ENCODE assay signal across 13 cellular contexts in the genomic region with DNA sequence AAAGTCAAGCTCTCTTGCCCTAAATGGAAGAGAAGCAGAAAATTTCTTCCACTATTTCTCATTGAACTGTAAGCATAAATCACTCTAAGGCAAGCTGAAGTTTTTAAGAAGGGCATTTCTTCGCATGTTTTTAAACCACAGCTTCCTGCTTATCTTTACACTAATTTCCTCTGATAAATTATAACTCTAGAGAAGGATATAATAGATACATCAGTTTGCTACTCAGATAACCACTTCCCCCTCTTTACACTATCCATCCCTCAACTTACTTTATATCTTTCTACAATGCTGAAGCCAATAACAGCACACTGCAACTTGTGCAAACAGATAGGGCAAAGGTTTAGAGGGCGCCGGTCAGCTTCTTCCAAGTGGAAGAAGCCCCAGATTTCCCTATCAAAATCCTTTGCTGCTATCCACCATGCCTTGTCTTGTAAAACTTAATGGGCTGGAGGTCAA. TPM values are rescaled to one million over a fixed set of nuclear protein-coding genes. Genes with fewer than 3 reads are reported as not detected.
DNase-seq lines count a peak whose midpoint lies in the region; ATAC-seq and TF ChIP-seq lines count a peak whose summit lies in the region.
"Had no signal": no experiment of that assay in that cellular context is flagged by ENCODE, and none has a peak within 500 bp of the region (broad histone marks: within the 10 kb centered on the region; RNA-seq: fewer than 3 reads in every experiment).

No MANE protein-coding gene starts in this region.

- peak overlapping the region; percentile 30 to 85 (median 73) for H3K27ac ChIP-seq in spleen
- no peak overlapping the region for H3K27ac ChIP-seq in RWPE1
- H3K27ac ChIP-seq: pancreas had no signal

- ATAC-seq in activated CD8-positive, alpha-beta memory T cell treated with anti-CD3 and anti-CD28 coated beads, Interleukin-2, amount 10 ng/mL, durations not matched to agents 7 days and 5 days, result no peak
- ATAC-seq in GM21528 (IDR thresholded peaks at IDR 0.05; ENCODE audit: low FRiP score, unreplicated experiment) (no peak), GM21367 (IDR thresholded peaks at IDR 0.05; ENCODE audit: unreplicated experiment) (no peak)
- ATAC-seq: pancreas had no signal

- TF ChIP-seq CTCF in spleen (IDR thresholded peaks at IDR 0.05 in 8 of 11, conservative IDR thresholded peaks at IDR 0.05 in 3 of 11) (no peak), RWPE1 (conservative IDR thresholded peaks at IDR 0.05; ENCODE audit: low read depth) (no peak)

- POLR2A ChIA-PET in RWPE1 (lab: Yijun Ruan, JAX; ENCODE audit: low non-redundant PET), result no interaction called here

- peak overlapping the region; percentile 81 for H3K27ac Mint-ChIP-seq in activated CD8-positive, alpha-beta memory T cell treated with anti-CD3 and anti-CD28 coated beads, Interleukin-2, amount 10 ng/mL, durations not matched to agents 7 days and 5 days

- no peak for DNase-seq in activated CD8-positive, alpha-beta memory T cell treated with anti-CD3 and anti-CD28 coated beads, Interleukin-2, amount 10 ng/mL, durations not matched to agents 7 days and 5 days
- no peak for DNase-seq in activated CD8-positive, alpha-beta memory T cell treated with anti-CD3 and anti-CD28 coated beads for 24 hours
- DNase-seq in OCI-M1 (lab: John Stamatoyannopoulos, UW) (peak; percentile 17), adipocyte (ENCODE audit: low read depth) (no peak), spleen (no peak), RWPE1 (ENCODE audit: low spot score) (no peak)
- DNase-seq: DMS153; H7; NCI-H1436; pancreas; stimulated activated CD4-positive, alpha-beta T cell treated with anti-CD3 and anti-CD28 coated beads, Interleukin-15, amount 100 ng/mL, for 24 hours had no signal

- TF ChIP-seq POLR2A in spleen (IDR thresholded peaks at IDR 0.05), result no peak

- H3K36me3 Mint-ChIP-seq in activated CD8-positive, alpha-beta memory T cell treated with anti-CD3 and anti-CD28 coated beads, Interleukin-2, amount 10 ng/mL, durations not matched to agents 7 days and 5 days, result peaks cover 16% of the 10 kb centered on the region

- H3K27me3 ChIP-seq in adipocyte (replicated peaks; ENCODE audit: control insufficient read depth, insufficient read depth, low read length) (no peaks in the 10 kb centered on the region), spleen (replicated peaks in 1 of 7) (no peaks in the 10 kb centered on the region)
- H3K27me3 ChIP-seq: pancreas had no signal

- H3K36me3 ChIP-seq in adipocyte (ENCODE audit: control insufficient read depth, insufficient read depth, low read length, severe bottlenecking), result peaks cover 12% of the 10 kb centered on the region
- peaks cover 0 to 31% (median 0%) of the 10 kb centered on the region in 6 donors for H3K36me3 ChIP-seq in spleen

- peak overlapping the region; percentile 27 for H3K9ac ChIP-seq in adipocyte (ENCODE audit: low read length)

- H3K9me3 ChIP-seq in adipocyte (ENCODE audit: control insufficient read depth, low read length) (no peaks in the 10 kb centered on the region), spleen (no peaks in the 10 kb centered on the region)
- H3K9me3 ChIP-seq: pancreas had no signal

- no peaks in the 10 kb centered on the region for H3K9me3 Mint-ChIP-seq in activated CD8-positive, alpha-beta memory T cell treated with anti-CD3 and anti-CD28 coated beads, Interleukin-2, amount 10 ng/mL, durations not matched to agents 7 days and 5 days (ENCODE audit: low read depth)

- intact Hi-C loops in spleen (cut with DNase I; ENCODE audit: low total_unique reads), result no loop called here

- H3K4me3 ChIP-seq in adipocyte (ENCODE audit: low read length) (no peak overlapping the region), spleen (no peak overlapping the region)
- H3K4me3 ChIP-seq: pancreas had no signal

- no peak overlapping the region for H3K4me3 Mint-ChIP-seq in activated CD8-positive, alpha-beta memory T cell treated with anti-CD3 and anti-CD28 coated beads, Interleukin-2, amount 10 ng/mL, durations not matched to agents 7 days and 5 days

- no peaks in the 10 kb centered on the region for H3K27me3 Mint-ChIP-seq in activated CD8-positive, alpha-beta memory T cell treated with anti-CD3 and anti-CD28 coated beads, Interleukin-2, amount 10 ng/mL, durations not matched to agents 7 days and 5 days

- H3K4me1 ChIP-seq in adipocyte (ENCODE audit: control insufficient read depth, insufficient read depth, low read length), result peaks cover 15% of the 10 kb centered on the region
- peaks cover 17 to 87% (median 51%) of the 10 kb centered on the region in 6 donors for H3K4me1 ChIP-seq in spleen

- 21 to 42% (median 34%) methylated on average over 3 of the region's 3 CpGs for WGBS in spleen, 5 donors

- CTCF ChIA-PET in activated CD8-positive, alpha-beta memory T cell treated with anti-CD3 and anti-CD28 coated beads, Interleukin-2, amount 10 ng/mL, durations not matched to agents 7 days and 5 days (lab: Charles Lee), result interaction anchor here (0.8 to 2.9 kb wide), 3 partner anchors 71 to 204 kb away, joined by 3 to 8 read pairs (median 3); no protein-coding TSS in a partner anchor
- CTCF ChIA-PET in RWPE1 (lab: Yijun Ruan, JAX), result interaction anchor here (0.6 kb wide), 1 partner anchor 121 kb away, joined by 3 read pairs; no protein-coding TSS in a partner anchor

- peaks cover 65% of the 10 kb centered on the region for H3K4me1 Mint-ChIP-seq in activated CD8-positive, alpha-beta memory T cell treated with anti-CD3 and anti-CD28 coated beads, Interleukin-2, amount 10 ng/mL, durations not matched to agents 7 days and 5 days

RNA-seq across cellular contexts. Expression of gene LRRC37A3, which starts 49.8 kb away (rescaled TPM):
- total RNA-seq in activated CD8-positive, alpha-beta memory T cell treated with anti-CD3 and anti-CD28 coated beads, Interleukin-2, amount 10 ng/mL, durations not matched to agents 7 days and 5 days, result 10 to 100 TPM; 12.6 to 22.5 TPM
- total RNA-seq in spleen, result 10 to 100 TPM in 5 of 7 donors, 1 to 10 TPM in 2; 7.6 to 44.8 (median 19.3) TPM
- polyA plus RNA-seq in spleen, result 1 to 10 TPM; 1.8 to 2.8 (median 2.4) TPM
